Comparison of ENCODE assay signal across 1 cellular context in the genomic region with DNA sequence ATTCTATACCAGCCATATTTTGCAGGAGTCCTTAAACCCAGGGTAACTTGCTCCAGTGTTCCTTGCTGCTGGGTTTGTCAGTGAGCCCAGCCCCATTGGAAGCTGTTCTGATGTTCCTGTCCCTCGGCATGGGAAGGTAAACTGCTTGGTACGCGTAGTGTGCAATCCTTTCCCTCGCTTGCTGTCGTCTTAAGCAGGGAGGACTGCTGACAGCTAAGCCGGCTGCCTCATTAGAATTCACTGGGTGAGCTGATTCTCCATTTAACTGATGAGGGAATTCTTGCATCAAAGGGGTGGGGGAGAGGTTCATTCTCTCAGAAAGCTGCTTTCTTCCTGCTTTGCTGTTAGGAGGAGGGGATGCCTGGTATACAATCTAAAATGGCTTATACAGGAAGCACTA.
TF ChIP-seq lines count a peak whose summit lies in the region.

No MANE protein-coding gene starts in this region.

TF ChIP-seq in GM23338, 12 proteins besides CTCF, POLR2A, EP300 and RAD21 (continued from another document):
- TF ChIP-seq, protein P1, sequence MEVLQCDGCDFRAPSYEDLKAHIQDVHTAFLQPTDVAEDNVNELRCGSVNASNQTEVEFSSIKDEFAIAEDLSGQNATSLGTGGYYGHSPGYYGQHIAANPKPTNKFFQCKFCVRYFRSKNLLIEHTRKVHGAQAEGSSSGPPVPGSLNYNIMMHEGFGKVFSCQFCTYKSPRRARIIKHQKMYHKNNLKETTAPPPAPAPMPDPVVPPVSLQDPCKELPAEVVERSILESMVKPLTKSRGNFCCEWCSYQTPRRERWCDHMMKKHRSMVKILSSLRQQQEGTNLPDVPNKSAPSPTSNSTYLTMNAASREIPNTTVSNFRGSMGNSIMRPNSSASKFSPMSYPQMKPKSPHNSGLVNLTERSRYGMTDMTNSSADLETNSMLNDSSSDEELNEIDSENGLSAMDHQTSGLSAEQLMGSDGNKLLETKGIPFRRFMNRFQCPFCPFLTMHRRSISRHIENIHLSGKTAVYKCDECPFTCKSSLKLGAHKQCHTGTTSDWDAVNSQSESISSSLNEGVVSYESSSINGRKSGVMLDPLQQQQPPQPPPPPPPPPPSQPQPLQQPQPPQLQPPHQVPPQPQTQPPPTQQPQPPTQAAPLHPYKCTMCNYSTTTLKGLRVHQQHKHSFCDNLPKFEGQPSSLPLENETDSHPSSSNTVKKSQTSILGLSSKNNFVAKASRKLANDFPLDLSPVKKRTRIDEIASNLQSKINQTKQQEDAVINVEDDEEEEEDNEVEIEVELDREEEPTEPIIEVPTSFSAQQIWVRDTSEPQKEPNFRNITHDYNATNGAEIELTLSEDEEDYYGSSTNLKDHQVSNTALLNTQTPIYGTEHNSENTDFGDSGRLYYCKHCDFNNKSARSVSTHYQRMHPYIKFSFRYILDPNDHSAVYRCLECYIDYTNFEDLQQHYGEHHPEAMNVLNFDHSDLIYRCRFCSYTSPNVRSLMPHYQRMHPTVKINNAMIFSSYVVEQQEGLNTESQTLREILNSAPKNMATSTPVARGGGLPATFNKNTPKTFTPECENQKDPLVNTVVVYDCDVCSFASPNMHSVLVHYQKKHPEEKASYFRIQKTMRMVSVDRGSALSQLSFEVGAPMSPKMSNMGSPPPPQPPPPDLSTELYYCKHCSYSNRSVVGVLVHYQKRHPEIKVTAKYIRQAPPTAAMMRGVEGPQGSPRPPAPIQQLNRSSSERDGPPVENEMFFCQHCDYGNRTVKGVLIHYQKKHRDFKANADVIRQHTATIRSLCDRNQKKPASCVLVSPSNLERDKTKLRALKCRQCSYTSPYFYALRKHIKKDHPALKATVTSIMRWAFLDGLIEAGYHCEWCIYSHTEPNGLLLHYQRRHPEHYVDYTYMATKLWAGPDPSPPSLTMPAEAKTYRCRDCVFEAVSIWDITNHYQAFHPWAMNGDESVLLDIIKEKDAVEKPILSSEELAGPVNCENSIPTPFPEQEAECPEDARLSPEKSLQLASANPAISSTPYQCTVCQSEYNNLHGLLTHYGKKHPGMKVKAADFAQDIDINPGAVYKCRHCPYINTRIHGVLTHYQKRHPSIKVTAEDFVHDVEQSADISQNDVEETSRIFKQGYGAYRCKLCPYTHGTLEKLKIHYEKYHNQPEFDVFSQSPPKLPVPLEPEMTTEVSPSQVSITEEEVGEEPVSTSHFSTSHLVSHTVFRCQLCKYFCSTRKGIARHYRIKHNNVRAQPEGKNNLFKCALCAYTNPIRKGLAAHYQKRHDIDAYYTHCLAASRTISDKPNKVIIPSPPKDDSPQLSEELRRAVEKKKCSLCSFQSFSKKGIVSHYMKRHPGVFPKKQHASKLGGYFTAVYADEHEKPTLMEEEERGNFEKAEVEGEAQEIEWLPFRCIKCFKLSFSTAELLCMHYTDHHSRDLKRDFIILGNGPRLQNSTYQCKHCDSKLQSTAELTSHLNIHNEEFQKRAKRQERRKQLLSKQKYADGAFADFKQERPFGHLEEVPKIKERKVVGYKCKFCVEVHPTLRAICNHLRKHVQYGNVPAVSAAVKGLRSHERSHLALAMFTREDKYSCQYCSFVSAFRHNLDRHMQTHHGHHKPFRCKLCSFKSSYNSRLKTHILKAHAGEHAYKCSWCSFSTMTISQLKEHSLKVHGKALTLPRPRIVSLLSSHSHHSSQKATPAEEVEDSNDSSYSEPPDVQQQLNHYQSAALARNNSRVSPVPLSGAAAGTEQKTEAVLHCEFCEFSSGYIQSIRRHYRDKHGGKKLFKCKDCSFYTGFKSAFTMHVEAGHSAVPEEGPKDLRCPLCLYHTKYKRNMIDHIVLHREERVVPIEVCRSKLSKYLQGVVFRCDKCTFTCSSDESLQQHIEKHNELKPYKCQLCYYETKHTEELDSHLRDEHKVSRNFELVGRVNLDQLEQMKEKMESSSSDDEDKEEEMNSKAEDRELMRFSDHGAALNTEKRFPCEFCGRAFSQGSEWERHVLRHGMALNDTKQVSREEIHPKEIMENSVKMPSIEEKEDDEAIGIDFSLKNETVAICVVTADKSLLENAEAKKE (CRISPR knock-in tag; IDR thresholded peaks at IDR 0.05) = no peak
- TF ChIP-seq NANOG (IDR thresholded peaks at IDR 0.05; ENCODE audit: borderline replicate concordance) (no peak), EZH2phosphoT487 (IDR thresholded peaks at IDR 0.05; ENCODE audit: unreplicated experiment) (no peak), EZH2 (IDR thresholded peaks at IDR 0.05; ENCODE audit: low read depth, unreplicated experiment) (no peak), STAT1 (IDR thresholded peaks at IDR 0.05; ENCODE audit: unreplicated experiment) (no peak), POLR2AphosphoS5 (IDR thresholded peaks at IDR 0.05; ENCODE audit: low read depth) (no peak), JUNB (IDR thresholded peaks at IDR 0.05; ENCODE audit: unreplicated experiment) (no peak), ZNF331 (CRISPR knock-in tag; IDR thresholded peaks at IDR 0.05; ENCODE audit: low read depth) (no peak), ZNF114 (CRISPR knock-in tag; IDR thresholded peaks at IDR 0.05) (no peak), CREB1 (CRISPR knock-in tag; IDR thresholded peaks at IDR 0.05; ENCODE audit: low read depth) (no peak)
